In genomic region chr12:754871-755562, GRCh38 we compare ENCODE assay signal across 8 cellular contexts. TPM values are rescaled to one million over a fixed set of nuclear protein-coding genes. Genes with fewer than 3 reads are reported as not detected.
DNase-seq lines count a peak whose midpoint lies in the region; ATAC-seq and TF ChIP-seq lines count a peak whose summit lies in the region.

No MANE protein-coding gene starts in this region.

- H3K36me3 ChIP-seq in iPS DF 6.9 (ENCODE audit: control insufficient read depth, insufficient read depth, low read length) (no peaks in the 10 kb centered on the region), smooth muscle cell (ENCODE audit: low read depth) (no peaks in the 10 kb centered on the region)

- peaks cover 10% of the 10 kb centered on the region for H3K36me3 Mint-ChIP-seq in activated naive CD4-positive, alpha-beta T cell treated with anti-CD3 and anti-CD28 coated beads, Interleukin-2, amount 50 U/mL, for 24 hours

- peaks cover 74% of the 10 kb centered on the region for H3K79me2 ChIP-seq in smooth muscle cell (ENCODE audit: low read depth)

- H3K9ac ChIP-seq in smooth muscle cell (ENCODE audit: low read depth), result peak overlapping the region; percentile 89

- peak; percentile 37 for TF ChIP-seq CTCF in smooth muscle cell (IDR thresholded peaks at IDR 0.05; ENCODE audit: borderline replicate concordance, insufficient read depth, poor library complexity, severe bottlenecking)

- H3F3A ChIP-seq in smooth muscle cell (ENCODE audit: low read depth), result peaks cover 14% of the 10 kb centered on the region

- no peak for ATAC-seq in HG02798 (IDR thresholded peaks at IDR 0.05; ENCODE audit: poor library complexity, unreplicated experiment)

- H3K27ac ChIP-seq in iPS DF 6.9 (ENCODE audit: low read length), result no peak overlapping the region
- peak overlapping the region; percentile 80 for H3K27ac ChIP-seq in smooth muscle cell (ENCODE audit: low read depth)

- no peaks in the 10 kb centered on the region for H3K27me3 Mint-ChIP-seq in activated naive CD4-positive, alpha-beta T cell treated with anti-CD3 and anti-CD28 coated beads, Interleukin-2, amount 50 U/mL, for 24 hours

- H3K4me3 ChIP-seq in iPS DF 6.9 (ENCODE audit: low read length) (peak overlapping the region; percentile 86; the same call in 1 of the 2 replicates), smooth muscle cell (peak overlapping the region; percentile 86)

- H3K4me1 ChIP-seq in iPS DF 6.9 (ENCODE audit: control insufficient read depth, insufficient read depth, low read length) (no peaks in the 10 kb centered on the region; the same call in 1 of the 2 replicates), smooth muscle cell (ENCODE audit: low read depth) (peaks cover 32% of the 10 kb centered on the region)

- in situ Hi-C loops in ACHN (cut with HindIII; ENCODE audit: low pct_ligation_motif_present, low pct_unique_long_range_greater_than_20kb, low sequenced_read_pairs), result no loop called here

- H3K4me2 ChIP-seq in smooth muscle cell, result peak overlapping the region; percentile 90

- H3K27ac Mint-ChIP-seq in activated naive CD4-positive, alpha-beta T cell treated with anti-CD3 and anti-CD28 coated beads, Interleukin-2, amount 50 U/mL, for 24 hours, result peak overlapping the region; percentile 97

- peaks cover 37% of the 10 kb centered on the region for H3K4me1 Mint-ChIP-seq in activated naive CD4-positive, alpha-beta T cell treated with anti-CD3 and anti-CD28 coated beads, Interleukin-2, amount 50 U/mL, for 24 hours

- WGBS in iPS DF 6.9 (ENCODE audit: insufficient coverage, insufficient read length), result no CpG with 5 or more reads among the region's 7 CpGs
- 10% methylated on average over 7 of the region's 7 CpGs for WGBS in smooth muscle cell (ENCODE audit: low lambda C conversion rate)

- H4K20me1 ChIP-seq in smooth muscle cell (ENCODE audit: low read depth), result peaks cover 68% of the 10 kb centered on the region

- no peak overlapping the region for H2AFZ ChIP-seq in smooth muscle cell (ENCODE audit: low read depth)

- H3K9me3 Mint-ChIP-seq in activated naive CD4-positive, alpha-beta T cell treated with anti-CD3 and anti-CD28 coated beads, Interleukin-2, amount 50 U/mL, for 24 hours, result no peaks in the 10 kb centered on the region

- H3K27me3 ChIP-seq in iPS DF 6.9 (ENCODE audit: control insufficient read depth, insufficient read depth, low read length), result no peaks in the 10 kb centered on the region
- H3K27me3 ChIP-seq in smooth muscle cell (ENCODE audit: low read depth), result no peaks in the 10 kb centered on the region

- peak overlapping the region; percentile 97 for H3K4me3 Mint-ChIP-seq in activated naive CD4-positive, alpha-beta T cell treated with anti-CD3 and anti-CD28 coated beads, Interleukin-2, amount 50 U/mL, for 24 hours

- DNase-seq in ACHN (peak; percentile 82), GM03348 (ENCODE audit: low spot score) (peak; percentile 69), NCI-H226 (peak; percentile 52), iPS DF 6.9 (ENCODE audit: low read depth, low spot score) (no peak), smooth muscle cell (lab: John Stamatoyannopoulos, UW; ENCODE audit: unreplicated experiment) (no peak), GM19240 (ENCODE audit: insufficient read length, low spot score) (no peak)

- H3K9me3 ChIP-seq in iPS DF 6.9 (ENCODE audit: control insufficient read depth, insufficient read depth, low read length) (no peaks in the 10 kb centered on the region), smooth muscle cell (replicated peaks; ENCODE audit: low read depth) (no peaks in the 10 kb centered on the region)

RNA-seq across cellular contexts. Expression of gene WNK1, which starts 2.6 kb away (rescaled TPM):
- total RNA-seq in smooth muscle cell, result 95.0 and 104 TPM in 2 replicates
- 42.2 and 62.5 TPM in 2 replicates for polyA plus RNA-seq in smooth muscle cell

Comparison
In these comparisons a context has a peak if more than half of its experiments do, and no peak if none do; other contexts are left out.
1. DNase-seq: peak in ACHN (single experiment), GM03348 (single experiment) and NCI-H226 (single experiment); none in iPS DF 6.9 (single experiment), smooth muscle cell (single experiment) and GM19240 (single experiment).